ENCODE assay signal across 17 cellular contexts in genomic region chr5:178211095-178212048, GRCh38. TPM values are rescaled to one million over a fixed set of nuclear protein-coding genes. Genes with fewer than 3 reads are reported as not detected.
DNase-seq lines count a peak whose midpoint lies in the region; ATAC-seq, FAIRE-seq and TF ChIP-seq lines count a peak whose summit lies in the region.
"Had no signal": no experiment of that assay in that cellular context is flagged by ENCODE, and none has a peak within 500 bp of the region (broad histone marks: within the 10 kb centered on the region; RNA-seq: fewer than 3 reads in every experiment).

No MANE protein-coding gene starts in this region.

- peaks cover 31% of the 10 kb centered on the region for H3K36me3 Mint-ChIP-seq in type B pancreatic cell

- H3K79me2 ChIP-seq in H1 (ENCODE audit: control insufficient read depth in 1 of 2, insufficient read depth in 2 of 2, low read length in 2 of 2), result peaks cover 7 to 28% of the 10 kb centered on the region in 2 experiments

- no peak overlapping the region for H3K4me3 ChIP-seq in H1 (ENCODE audit: extremely low read depth in 1 of 4, insufficient read depth in 2 of 4, low read depth in 3 of 4, low read length in 4 of 4)
- H3K4me3 ChIP-seq in A673 (ENCODE audit: low read depth, low read length, poor library complexity, severe bottlenecking), result no peak overlapping the region
- H3K4me3 ChIP-seq: BLaER1 treated with 17β-estradiol and CSF1 and Interleukin-3, amounts not matched to agents 10 nM and 100 nM had no signal

- peaks cover 20% of the 10 kb centered on the region for H3K4me1 Mint-ChIP-seq in type B pancreatic cell (ENCODE audit: unreplicated experiment)

- H3K4me3 Mint-ChIP-seq in type B pancreatic cell, result no peak overlapping the region

- H3K79me1 ChIP-seq in H1 (ENCODE audit: low read depth, low read length), result peaks cover 20% of the 10 kb centered on the region

- POLR2A ChIA-PET in RWPE1 (lab: Yijun Ruan, JAX; ENCODE audit: low non-redundant PET), result no interaction called here
- POLR2A ChIA-PET in H1 (lab: Charles Lee; ENCODE audit: partially characterized antibody), result interaction anchor here (0.8 to 31.3 kb wide), 8 partner anchors 7 to 155 kb away, joined by 3 to 985 read pairs (median 5); partner anchors contain the start of genes GMCL2, HNRNPAB, NHP2 and PHYKPL
- POLR2A ChIA-PET in A673 (lab: Charles Lee; ENCODE audit: low non-redundant PET), result interaction anchor here (0.7 kb wide), 1 partner anchor 19 kb away, joined by 3 read pairs; no protein-coding TSS in a partner anchor

- peak overlapping the region; percentile 70 for H3K27ac Mint-ChIP-seq in type B pancreatic cell

- H3K23ac ChIP-seq in H1 (ENCODE audit: insufficient read length), result no peak overlapping the region

- H3K4me1 ChIP-seq in H1 (replicated peaks in 1 of 4; ENCODE audit: control insufficient read depth in 3 of 4, insufficient read depth in 4 of 4, low read length in 3 of 4) (peaks cover 0 to 4% (median 2%) of the 10 kb centered on the region in 4 experiments; a peak in 4 of 7 replicates), A673 (ENCODE audit: insufficient read depth, low read length, poor library complexity, severe bottlenecking) (peaks cover 18% of the 10 kb centered on the region)

- H3K36me3 ChIP-seq in H1 (ENCODE audit: control insufficient read depth in 2 of 4, insufficient read depth in 4 of 4, low read length in 3 of 4), result peaks cover 52 to 99% (median 71%) of the 10 kb centered on the region in 4 experiments
- H3K36me3 ChIP-seq in A673 (ENCODE audit: insufficient read depth, low read length, poor library complexity, severe bottlenecking), result peaks cover 94% of the 10 kb centered on the region

- no peak overlapping the region for H3K4me2 ChIP-seq in H1 (ENCODE audit: insufficient read depth in 1 of 2, low read depth in 2 of 2, low read length in 2 of 2)
- H3K4me2 ChIP-seq: BLaER1 treated with 17β-estradiol and CSF1 and Interleukin-3, amounts not matched to agents 10 nM and 100 nM had no signal

- peak; percentile 22 for DNase-seq in stimulated activated CD4-positive, alpha-beta T cell treated with anti-CD3 and anti-CD28 coated beads, Interleukin-15, amount 100 ng/mL, for 24 hours
- no peak for DNase-seq in stimulated activated CD4-positive, alpha-beta T cell treated with anti-CD3 and anti-CD28 coated beads, Interleukin-12 subunit alpha, Interleukin-12 subunit beta, amount 100 ng/mL, for 4 hours
- DNase-seq in RWPE1 (ENCODE audit: low spot score) (no peak), H1 (ENCODE audit: low read depth in 1 of 2, low spot score in 2 of 2) (no peak), type B pancreatic cell (ENCODE audit: extremely low spot score, unreplicated experiment) (no peak), A673 (ENCODE audit: low spot score) (no peak)
- DNase-seq: effector CD4-positive, alpha-beta T cell; foreskin melanocyte; GDM1; NCI-H226; retina; substantia nigra had no signal

- BruUV-seq in A673 (replicated peaks; lab: Mats Ljungman, UMichigan), result no TSS peak

- H3K27me3 Mint-ChIP-seq in type B pancreatic cell, result no peaks in the 10 kb centered on the region

- H2BK5ac ChIP-seq in H1 (ENCODE audit: low read depth, low read length), result no peak overlapping the region

- H2AFZ ChIP-seq in H1 (ENCODE audit: low read length), result no peak overlapping the region

- no peak overlapping the region for H2BK12ac ChIP-seq in H1 (ENCODE audit: low read depth, low read length)

- H3K56ac ChIP-seq in H1 (replicated peaks; ENCODE audit: insufficient read length, low read depth, low read length), result no peak overlapping the region

- H2BK15ac ChIP-seq in H1 (ENCODE audit: low read length), result no peak overlapping the region

- no peak overlapping the region for H2BK120ac ChIP-seq in H1 (replicated peaks; ENCODE audit: low read depth, low read length)

- H3K27ac ChIP-seq in RWPE1 (peak overlapping the region; percentile 60), H1 (ENCODE audit: low read depth, low read length) (no peak overlapping the region), A673 (ENCODE audit: low read depth, low read length, poor library complexity, severe bottlenecking) (no peak overlapping the region)
- H3K27ac ChIP-seq: BLaER1 treated with 17β-estradiol and CSF1 and Interleukin-3, amounts not matched to agents 10 nM and 100 nM had no signal

- ATAC-seq in GM19395 (IDR thresholded peaks at IDR 0.05; ENCODE audit: unreplicated experiment), result no peak
- ATAC-seq in HG03460 (IDR thresholded peaks at IDR 0.05; ENCODE audit: unreplicated experiment), result no peak

- no peak overlapping the region for H3K18ac ChIP-seq in H1 (ENCODE audit: extremely low read depth, low read length)

- H3K4ac ChIP-seq in H1 (replicated peaks; ENCODE audit: insufficient read length, low read depth, low read length), result no peak overlapping the region

- no peaks in the 10 kb centered on the region; the same call in 1 of the 2 replicates for H3K23me2 ChIP-seq in H1 (ENCODE audit: low read depth, low read length)

- TF ChIP-seq RAD21 in H1 (IDR thresholded peaks at IDR 0.05 in 1 of 2, conservative IDR thresholded peaks at IDR 0.05 in 1 of 2; ENCODE audit: low read depth in 2 of 2, low read length in 2 of 2), result no peak

- H4K20me1 ChIP-seq in H1 (replicated peaks in 1 of 2; ENCODE audit: control insufficient read depth in 1 of 2, insufficient read depth in 2 of 2, low read length in 2 of 2), result peaks cover 49 to 55% of the 10 kb centered on the region in 2 experiments

- no peak overlapping the region for H2AK5ac ChIP-seq in H1 (ENCODE audit: low read depth, low read length)

- no peak for TF ChIP-seq EP300 in H1 (IDR thresholded peaks at IDR 0.05; ENCODE audit: borderline replicate concordance in 1 of 2, low read depth in 2 of 2, low read length in 2 of 2)

- TF ChIP-seq POLR2A in H1 (IDR thresholded peaks at IDR 0.05; ENCODE audit: control extremely low read depth in 1 of 2, low read depth in 2 of 2, low read length in 2 of 2), result peak; percentile 80 to 81; a peak in 2 of 3 replicates

- intact Hi-C loops in A673 (cut with micrococcal nuclease; ENCODE audit: unreplicated experiment), result no loop called here

- H3K14ac ChIP-seq in H1 (ENCODE audit: insufficient read length), result no peak overlapping the region

- no peak for FAIRE-seq in H1 (lab: Jason Lieb, UNC)

- H3K9me3 ChIP-seq in H1 (ENCODE audit: insufficient read depth in 2 of 2, low read depth in 1 of 2, low read length in 1 of 2) (no peaks in the 10 kb centered on the region), A673 (ENCODE audit: low read depth, low read length, poor library complexity, severe bottlenecking) (no peaks in the 10 kb centered on the region)
- H3K9me3 ChIP-seq: BLaER1 treated with 17β-estradiol and CSF1 and Interleukin-3, amounts not matched to agents 10 nM and 100 nM had no signal

- WGBS in H1 (ENCODE audit: extremely low coverage in 1 of 2, insufficient coverage in 1 of 2, insufficient read length in 1 of 2, insufficient replicate concordance in 2 of 2, low coverage in 1 of 2, low lambda C conversion rate in 2 of 2, missing lambda C conversion rate in 1 of 2), 2 experiments, result 87% methylated on average over 8 of the region's 8 CpGs; no CpG with 5 or more reads in 1 of the 2 experiments

- TF ChIP-seq CTCF in RWPE1 (conservative IDR thresholded peaks at IDR 0.05; ENCODE audit: low read depth) (no peak), H1 (IDR thresholded peaks at IDR 0.05; ENCODE audit: control extremely low read depth in 1 of 3, insufficient read depth in 1 of 3, low read depth in 1 of 3, low read length in 3 of 3) (no peak), type B pancreatic cell (conservative IDR thresholded peaks at IDR 0.05) (no peak), A673 (conservative IDR thresholded peaks at IDR 0.05; ENCODE audit: low read depth, low read length) (no peak)

- H4K8ac ChIP-seq in H1 (ENCODE audit: extremely low read depth, insufficient read depth, low read length), result no peak overlapping the region; the same call in 1 of the 2 replicates

- CTCF ChIA-PET in RWPE1 (lab: Yijun Ruan, JAX), result interaction anchor here (1.1 kb wide), 1 partner anchor 23 kb away, joined by 3 read pairs; no protein-coding TSS in a partner anchor
- CTCF ChIA-PET in H1 (lab: Charles Lee; ENCODE audit: partially characterized antibody), result interaction anchor here (0.6 to 1.3 kb wide), 6 partner anchors 11 to 673 kb away, joined by 3 to 4 read pairs (median 4); no protein-coding TSS in a partner anchor
- CTCF ChIA-PET in A673 (lab: Charles Lee), result no interaction called here

- no peak overlapping the region for H3K9ac ChIP-seq in H1 (replicated peaks in 1 of 4; ENCODE audit: extremely low read depth in 1 of 4, low read depth in 3 of 4, low read length in 3 of 4)

- no peak overlapping the region for H4K91ac ChIP-seq in H1 (replicated peaks; ENCODE audit: insufficient read length, low read length)

- H4K5ac ChIP-seq in H1 (ENCODE audit: insufficient read length, low read depth, low read length), result no peak overlapping the region

- no peak overlapping the region for H2BK20ac ChIP-seq in H1 (ENCODE audit: low read length)

- H3K9me3 Mint-ChIP-seq in type B pancreatic cell, result no peaks in the 10 kb centered on the region

- no peaks in the 10 kb centered on the region for H3K27me3 ChIP-seq in H1 (replicated peaks in 1 of 4; ENCODE audit: control insufficient read depth in 3 of 4, extremely low read depth in 1 of 4, insufficient read depth in 3 of 4, low read length in 3 of 4)
- no peaks in the 10 kb centered on the region for H3K27me3 ChIP-seq in A673 (replicated peaks; ENCODE audit: insufficient read depth, low read depth, low read length, poor library complexity)
- H3K27me3 ChIP-seq: BLaER1 treated with 17β-estradiol and CSF1 and Interleukin-3, amounts not matched to agents 10 nM and 100 nM had no signal

RNA-seq across cellular contexts. Expression of gene HNRNPAB, which starts 7.0 kb away (rescaled TPM):
- total RNA-seq in H1 (2021; fragmentation: NEBNext Ultra II Directional; extraction: Animal tissue kit (Norgen Biotek cat#: 25700)), result 556 and 563 TPM in 2 replicates
- polyA plus RNA-seq in H1 (2011; rRNA removed), result 350 and 373 TPM in 2 replicates
- 393 TPM for polyA plus RNA-seq in H1 (2011; cell fraction: cytosol; rRNA removed)
- polyA plus RNA-seq in H1 (2011; cell fraction: nucleus; rRNA removed), result 141 TPM
- 386 to 417 TPM (median 389 TPM) in 4 replicates for polyA plus RNA-seq in H1 (2012, experiment 1 of 2)
- polyA plus RNA-seq in H1 (2012, experiment 2 of 2), result 229 TPM
- 302 TPM for polyA plus RNA-seq in H1 (2013, experiment 1 of 2)
- polyA plus RNA-seq in H1 (2013, experiment 2 of 2), result 299 TPM
- 74.5 and 90.5 TPM in 2 replicates for polyA minus RNA-seq in H1 (2011; rRNA and poly(A)+ RNA removed)
- polyA minus RNA-seq in H1 (2011; cell fraction: cytosol; rRNA and poly(A)+ RNA removed), result 107 TPM
- polyA minus RNA-seq in H1 (2011; cell fraction: nucleus; rRNA and poly(A)+ RNA removed), result 87.5 TPM
- total RNA-seq in type B pancreatic cell (ENCODE audit: low replicate concordance) (174 and 245 TPM in 2 replicates), A673 (2021) (369 and 408 TPM in 2 replicates)

RNA-seq across cellular contexts. Expression of gene PHYKPL, which starts 21.2 kb away (rescaled TPM):
- 29.5 and 32.1 TPM in 2 replicates for total RNA-seq in H1 (2021; fragmentation: NEBNext Ultra II Directional; extraction: Animal tissue kit (Norgen Biotek cat#: 25700))
- polyA plus RNA-seq in H1 (2011; rRNA removed), result 25.1 and 33.4 TPM in 2 replicates
- polyA plus RNA-seq in H1 (2011; cell fraction: cytosol; rRNA removed), result 35.7 TPM
- polyA plus RNA-seq in H1 (2011; cell fraction: nucleus; rRNA removed), result 106 TPM
- polyA plus RNA-seq in H1 (2012, experiment 1 of 2), result 22.0 to 26.7 TPM (median 22.5 TPM) in 4 replicates
- polyA plus RNA-seq in H1 (2012, experiment 2 of 2), result 9.1 TPM
- 10.9 TPM for polyA plus RNA-seq in H1 (2013, experiment 1 of 2)
- polyA plus RNA-seq in H1 (2013, experiment 2 of 2), result 7.7 TPM
- 44.1 and 62.2 TPM in 2 replicates for polyA minus RNA-seq in H1 (2011; rRNA and poly(A)+ RNA removed)
- polyA minus RNA-seq in H1 (2011; cell fraction: cytosol; rRNA and poly(A)+ RNA removed), result 25.1 TPM
- polyA minus RNA-seq in H1 (2011; cell fraction: nucleus; rRNA and poly(A)+ RNA removed), result 91.2 TPM
- 52.7 and 76.2 TPM in 2 replicates for total RNA-seq in type B pancreatic cell (ENCODE audit: low replicate concordance)
- 43.9 and 49.0 TPM in 2 replicates for total RNA-seq in A673 (2021)

RNA-seq across cellular contexts. Expression of gene GMCL2, which starts 24.2 kb away (rescaled TPM):
- total RNA-seq in H1 (2021; fragmentation: NEBNext Ultra II Directional; extraction: Animal tissue kit (Norgen Biotek cat#: 25700)), result 0.13 TPM in 1 of 2 replicates, not detected in the other
- polyA plus RNA-seq in H1 (2011; rRNA removed), result not detected in 2 replicates
- polyA plus RNA-seq in H1 (2011; cell fraction: cytosol; rRNA removed), result not detected
- 0.06 TPM for polyA plus RNA-seq in H1 (2011; cell fraction: nucleus; rRNA removed)
- polyA plus RNA-seq in H1 (2012, experiment 1 of 2), result not detected in 4 replicates
- not detected for polyA plus RNA-seq in H1 (2012, experiment 2 of 2)
- polyA plus RNA-seq in H1 (2013, experiment 1 of 2), result not detected
- not detected for polyA plus RNA-seq in H1 (2013, experiment 2 of 2)
- polyA minus RNA-seq in H1 (2011; rRNA and poly(A)+ RNA removed), result not detected in 2 replicates
- not detected for polyA minus RNA-seq in H1 (2011; cell fraction: cytosol; rRNA and poly(A)+ RNA removed)
- polyA minus RNA-seq in H1 (2011; cell fraction: nucleus; rRNA and poly(A)+ RNA removed), result not detected
- total RNA-seq in type B pancreatic cell (ENCODE audit: low replicate concordance) (not detected in 2 replicates), A673 (2021) (not detected in 2 replicates)
- total RNA-seq: aorta; T-helper 2 cell treated with Interferon-gamma antibody and Interleukin-4, amounts not matched to agents 100 ng/mL and 5 ng/mL, for 36 hours had no signal
- polyA plus RNA-seq: aorta had no signal

RNA-seq across cellular contexts. Expression of gene NHP2, which starts 57.7 kb away (rescaled TPM):
- total RNA-seq in H1 (2021; fragmentation: NEBNext Ultra II Directional; extraction: Animal tissue kit (Norgen Biotek cat#: 25700)), result 263 and 281 TPM in 2 replicates
- 241 and 344 TPM in 2 replicates for polyA plus RNA-seq in H1 (2011; rRNA removed)
- polyA plus RNA-seq in H1 (2011; cell fraction: cytosol; rRNA removed), result 302 TPM
- polyA plus RNA-seq in H1 (2011; cell fraction: nucleus; rRNA removed), result 166 TPM
- polyA plus RNA-seq in H1 (2012, experiment 1 of 2), result 273 to 334 TPM (median 320 TPM) in 4 replicates
- polyA plus RNA-seq in H1 (2012, experiment 2 of 2), result 440 TPM
- 244 TPM for polyA plus RNA-seq in H1 (2013, experiment 1 of 2)
- polyA plus RNA-seq in H1 (2013, experiment 2 of 2), result 251 TPM
- 58.6 and 61.0 TPM in 2 replicates for polyA minus RNA-seq in H1 (2011; rRNA and poly(A)+ RNA removed)
- polyA minus RNA-seq in H1 (2011; cell fraction: cytosol; rRNA and poly(A)+ RNA removed), result 117 TPM
- polyA minus RNA-seq in H1 (2011; cell fraction: nucleus; rRNA and poly(A)+ RNA removed), result 80.9 TPM
- total RNA-seq in type B pancreatic cell (ENCODE audit: low replicate concordance) (136 and 161 TPM in 2 replicates), A673 (2021) (223 and 232 TPM in 2 replicates)
